1 cellular context compared by ENCODE assay signal in the genomic region with DNA sequence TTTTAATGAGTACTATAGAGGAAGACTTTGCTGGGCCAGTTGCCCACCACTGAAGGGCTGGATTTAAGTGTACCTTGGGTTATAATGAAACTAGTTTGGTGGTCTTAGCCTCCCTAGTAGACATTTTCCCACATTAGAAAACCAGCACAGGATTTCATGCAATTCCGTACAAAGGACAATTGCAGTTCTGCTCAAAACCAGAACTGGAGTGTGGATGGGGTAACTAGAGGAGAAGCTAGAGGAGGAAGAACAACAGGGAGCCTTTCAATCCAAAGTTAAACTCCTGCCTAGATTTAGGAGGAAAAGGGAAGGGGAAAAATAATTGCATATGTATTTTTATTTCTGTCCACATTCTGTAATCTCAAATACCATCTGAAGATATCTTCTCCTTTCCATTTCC.
TF ChIP-seq lines count a peak whose summit lies in the region.

No MANE protein-coding gene starts in this region.

TF ChIP-seq in K562, 482 proteins besides CTCF, POLR2A, EP300 and RAD21 (continued from another document):
- TF ChIP-seq, protein P1, sequence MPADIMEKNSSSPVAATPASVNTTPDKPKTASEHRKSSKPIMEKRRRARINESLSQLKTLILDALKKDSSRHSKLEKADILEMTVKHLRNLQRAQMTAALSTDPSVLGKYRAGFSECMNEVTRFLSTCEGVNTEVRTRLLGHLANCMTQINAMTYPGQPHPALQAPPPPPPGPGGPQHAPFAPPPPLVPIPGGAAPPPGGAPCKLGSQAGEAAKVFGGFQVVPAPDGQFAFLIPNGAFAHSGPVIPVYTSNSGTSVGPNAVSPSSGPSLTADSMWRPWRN (IDR thresholded peaks at IDR 0.05; ENCODE audit: low read depth), result no peak
- TF ChIP-seq, protein P2, sequence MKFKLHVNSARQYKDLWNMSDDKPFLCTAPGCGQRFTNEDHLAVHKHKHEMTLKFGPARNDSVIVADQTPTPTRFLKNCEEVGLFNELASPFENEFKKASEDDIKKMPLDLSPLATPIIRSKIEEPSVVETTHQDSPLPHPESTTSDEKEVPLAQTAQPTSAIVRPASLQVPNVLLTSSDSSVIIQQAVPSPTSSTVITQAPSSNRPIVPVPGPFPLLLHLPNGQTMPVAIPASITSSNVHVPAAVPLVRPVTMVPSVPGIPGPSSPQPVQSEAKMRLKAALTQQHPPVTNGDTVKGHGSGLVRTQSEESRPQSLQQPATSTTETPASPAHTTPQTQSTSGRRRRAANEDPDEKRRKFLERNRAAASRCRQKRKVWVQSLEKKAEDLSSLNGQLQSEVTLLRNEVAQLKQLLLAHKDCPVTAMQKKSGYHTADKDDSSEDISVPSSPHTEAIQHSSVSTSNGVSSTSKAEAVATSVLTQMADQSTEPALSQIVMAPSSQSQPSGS (CRISPR knock-in tag; IDR thresholded peaks at IDR 0.05), result no peak
- no peak for TF ChIP-seq SPI1 (IDR thresholded peaks at IDR 0.05; ENCODE audit: borderline replicate concordance, low read depth, low read length)
- peak; percentile 93 for TF ChIP-seq NEUROD1 (IDR thresholded peaks at IDR 0.05; ENCODE audit: borderline replicate concordance, low read depth, low read length, partially characterized antibody)
- no peak for TF ChIP-seq ZNF76 (CRISPR knock-in tag; IDR thresholded peaks at IDR 0.05; ENCODE audit: borderline replicate concordance)
- no peak for TF ChIP-seq ZNF644 (tag; IDR thresholded peaks at IDR 0.05; ENCODE audit: low read depth)
- TF ChIP-seq GABPB1 (CRISPR knock-in tag; IDR thresholded peaks at IDR 0.05), result no peak
- no peak for TF ChIP-seq ZFX (CRISPR knock-in tag; IDR thresholded peaks at IDR 0.05)
- TF ChIP-seq SOX6 (IDR thresholded peaks at IDR 0.05), result no peak
- TF ChIP-seq ZNF696 (CRISPR knock-in tag; conservative IDR thresholded peaks at IDR 0.05), result no peak
- no peak for TF ChIP-seq ARHGAP35 (IDR thresholded peaks at IDR 0.05; ENCODE audit: partially characterized antibody)
- no peak for TF ChIP-seq ZNF23 (CRISPR knock-in tag; IDR thresholded peaks at IDR 0.05)
- no peak for TF ChIP-seq SRSF9 (IDR thresholded peaks at IDR 0.05; ENCODE audit: borderline replicate concordance, low read depth, low read length)
- TF ChIP-seq XRCC5 (IDR thresholded peaks at IDR 0.05; ENCODE audit: low read depth, low read length), result no peak
- TF ChIP-seq, protein P3, sequence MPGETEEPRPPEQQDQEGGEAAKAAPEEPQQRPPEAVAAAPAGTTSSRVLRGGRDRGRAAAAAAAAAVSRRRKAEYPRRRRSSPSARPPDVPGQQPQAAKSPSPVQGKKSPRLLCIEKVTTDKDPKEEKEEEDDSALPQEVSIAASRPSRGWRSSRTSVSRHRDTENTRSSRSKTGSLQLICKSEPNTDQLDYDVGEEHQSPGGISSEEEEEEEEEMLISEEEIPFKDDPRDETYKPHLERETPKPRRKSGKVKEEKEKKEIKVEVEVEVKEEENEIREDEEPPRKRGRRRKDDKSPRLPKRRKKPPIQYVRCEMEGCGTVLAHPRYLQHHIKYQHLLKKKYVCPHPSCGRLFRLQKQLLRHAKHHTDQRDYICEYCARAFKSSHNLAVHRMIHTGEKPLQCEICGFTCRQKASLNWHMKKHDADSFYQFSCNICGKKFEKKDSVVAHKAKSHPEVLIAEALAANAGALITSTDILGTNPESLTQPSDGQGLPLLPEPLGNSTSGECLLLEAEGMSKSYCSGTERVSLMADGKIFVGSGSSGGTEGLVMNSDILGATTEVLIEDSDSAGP (CRISPR knock-in tag; IDR thresholded peaks at IDR 0.05), result no peak
- TF ChIP-seq, protein P4, sequence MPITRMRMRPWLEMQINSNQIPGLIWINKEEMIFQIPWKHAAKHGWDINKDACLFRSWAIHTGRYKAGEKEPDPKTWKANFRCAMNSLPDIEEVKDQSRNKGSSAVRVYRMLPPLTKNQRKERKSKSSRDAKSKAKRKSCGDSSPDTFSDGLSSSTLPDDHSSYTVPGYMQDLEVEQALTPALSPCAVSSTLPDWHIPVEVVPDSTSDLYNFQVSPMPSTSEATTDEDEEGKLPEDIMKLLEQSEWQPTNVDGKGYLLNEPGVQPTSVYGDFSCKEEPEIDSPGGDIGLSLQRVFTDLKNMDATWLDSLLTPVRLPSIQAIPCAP (CRISPR knock-in tag; IDR thresholded peaks at IDR 0.05; ENCODE audit: borderline replicate concordance), result no peak
- TF ChIP-seq ELF1 (tag; IDR thresholded peaks at IDR 0.05), result peak; percentile 37; the same call in 1 of the 2 replicates
- no peak for TF ChIP-seq POLR2AphosphoS2 (IDR thresholded peaks at IDR 0.05; ENCODE audit: low read length)
- no peak for TF ChIP-seq MYBL2 (IDR thresholded peaks at IDR 0.05; ENCODE audit: low read depth)
- TF ChIP-seq MYBL2 (CRISPR knock-in tag; IDR thresholded peaks at IDR 0.05; ENCODE audit: borderline replicate concordance), result no peak
- no peak for TF ChIP-seq ZNF830 (CRISPR knock-in tag; IDR thresholded peaks at IDR 0.05)
- TF ChIP-seq, protein P5, sequence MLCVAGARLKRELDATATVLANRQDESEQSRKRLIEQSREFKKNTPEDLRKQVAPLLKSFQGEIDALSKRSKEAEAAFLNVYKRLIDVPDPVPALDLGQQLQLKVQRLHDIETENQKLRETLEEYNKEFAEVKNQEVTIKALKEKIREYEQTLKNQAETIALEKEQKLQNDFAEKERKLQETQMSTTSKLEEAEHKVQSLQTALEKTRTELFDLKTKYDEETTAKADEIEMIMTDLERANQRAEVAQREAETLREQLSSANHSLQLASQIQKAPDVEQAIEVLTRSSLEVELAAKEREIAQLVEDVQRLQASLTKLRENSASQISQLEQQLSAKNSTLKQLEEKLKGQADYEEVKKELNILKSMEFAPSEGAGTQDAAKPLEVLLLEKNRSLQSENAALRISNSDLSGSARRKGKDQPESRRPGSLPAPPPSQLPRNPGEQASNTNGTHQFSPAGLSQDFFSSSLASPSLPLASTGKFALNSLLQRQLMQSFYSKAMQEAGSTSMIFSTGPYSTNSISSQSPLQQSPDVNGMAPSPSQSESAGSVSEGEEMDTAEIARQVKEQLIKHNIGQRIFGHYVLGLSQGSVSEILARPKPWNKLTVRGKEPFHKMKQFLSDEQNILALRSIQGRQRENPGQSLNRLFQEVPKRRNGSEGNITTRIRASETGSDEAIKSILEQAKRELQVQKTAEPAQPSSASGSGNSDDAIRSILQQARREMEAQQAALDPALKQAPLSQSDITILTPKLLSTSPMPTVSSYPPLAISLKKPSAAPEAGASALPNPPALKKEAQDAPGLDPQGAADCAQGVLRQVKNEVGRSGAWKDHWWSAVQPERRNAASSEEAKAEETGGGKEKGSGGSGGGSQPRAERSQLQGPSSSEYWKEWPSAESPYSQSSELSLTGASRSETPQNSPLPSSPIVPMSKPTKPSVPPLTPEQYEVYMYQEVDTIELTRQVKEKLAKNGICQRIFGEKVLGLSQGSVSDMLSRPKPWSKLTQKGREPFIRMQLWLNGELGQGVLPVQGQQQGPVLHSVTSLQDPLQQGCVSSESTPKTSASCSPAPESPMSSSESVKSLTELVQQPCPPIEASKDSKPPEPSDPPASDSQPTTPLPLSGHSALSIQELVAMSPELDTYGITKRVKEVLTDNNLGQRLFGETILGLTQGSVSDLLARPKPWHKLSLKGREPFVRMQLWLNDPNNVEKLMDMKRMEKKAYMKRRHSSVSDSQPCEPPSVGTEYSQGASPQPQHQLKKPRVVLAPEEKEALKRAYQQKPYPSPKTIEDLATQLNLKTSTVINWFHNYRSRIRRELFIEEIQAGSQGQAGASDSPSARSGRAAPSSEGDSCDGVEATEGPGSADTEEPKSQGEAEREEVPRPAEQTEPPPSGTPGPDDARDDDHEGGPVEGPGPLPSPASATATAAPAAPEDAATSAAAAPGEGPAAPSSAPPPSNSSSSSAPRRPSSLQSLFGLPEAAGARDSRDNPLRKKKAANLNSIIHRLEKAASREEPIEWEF (CRISPR knock-in tag; IDR thresholded peaks at IDR 0.05), result no peak
- TF ChIP-seq, protein P6, sequence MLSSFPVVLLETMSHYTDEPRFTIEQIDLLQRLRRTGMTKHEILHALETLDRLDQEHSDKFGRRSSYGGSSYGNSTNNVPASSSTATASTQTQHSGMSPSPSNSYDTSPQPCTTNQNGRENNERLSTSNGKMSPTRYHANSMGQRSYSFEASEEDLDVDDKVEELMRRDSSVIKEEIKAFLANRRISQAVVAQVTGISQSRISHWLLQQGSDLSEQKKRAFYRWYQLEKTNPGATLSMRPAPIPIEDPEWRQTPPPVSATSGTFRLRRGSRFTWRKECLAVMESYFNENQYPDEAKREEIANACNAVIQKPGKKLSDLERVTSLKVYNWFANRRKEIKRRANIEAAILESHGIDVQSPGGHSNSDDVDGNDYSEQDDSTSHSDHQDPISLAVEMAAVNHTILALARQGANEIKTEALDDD (IDR thresholded peaks at IDR 0.05), result peak; percentile 55; the same call in 1 of the 2 replicates
- TF ChIP-seq GATA2 (CRISPR knock-in tag; IDR thresholded peaks at IDR 0.05), result no peak
- TF ChIP-seq GATAD2B (IDR thresholded peaks at IDR 0.05; ENCODE audit: borderline replicate concordance), result no peak
- TF ChIP-seq, protein P7, sequence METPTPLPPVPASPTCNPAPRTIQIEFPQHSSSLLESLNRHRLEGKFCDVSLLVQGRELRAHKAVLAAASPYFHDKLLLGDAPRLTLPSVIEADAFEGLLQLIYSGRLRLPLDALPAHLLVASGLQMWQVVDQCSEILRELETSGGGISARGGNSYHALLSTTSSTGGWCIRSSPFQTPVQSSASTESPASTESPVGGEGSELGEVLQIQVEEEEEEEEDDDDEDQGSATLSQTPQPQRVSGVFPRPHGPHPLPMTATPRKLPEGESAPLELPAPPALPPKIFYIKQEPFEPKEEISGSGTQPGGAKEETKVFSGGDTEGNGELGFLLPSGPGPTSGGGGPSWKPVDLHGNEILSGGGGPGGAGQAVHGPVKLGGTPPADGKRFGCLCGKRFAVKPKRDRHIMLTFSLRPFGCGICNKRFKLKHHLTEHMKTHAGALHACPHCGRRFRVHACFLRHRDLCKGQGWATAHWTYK (CRISPR knock-in tag; IDR thresholded peaks at IDR 0.05), result no peak
- TF ChIP-seq CBX1 (IDR thresholded peaks at IDR 0.05; ENCODE audit: low read depth), result no peak
- TF ChIP-seq, protein P8, sequence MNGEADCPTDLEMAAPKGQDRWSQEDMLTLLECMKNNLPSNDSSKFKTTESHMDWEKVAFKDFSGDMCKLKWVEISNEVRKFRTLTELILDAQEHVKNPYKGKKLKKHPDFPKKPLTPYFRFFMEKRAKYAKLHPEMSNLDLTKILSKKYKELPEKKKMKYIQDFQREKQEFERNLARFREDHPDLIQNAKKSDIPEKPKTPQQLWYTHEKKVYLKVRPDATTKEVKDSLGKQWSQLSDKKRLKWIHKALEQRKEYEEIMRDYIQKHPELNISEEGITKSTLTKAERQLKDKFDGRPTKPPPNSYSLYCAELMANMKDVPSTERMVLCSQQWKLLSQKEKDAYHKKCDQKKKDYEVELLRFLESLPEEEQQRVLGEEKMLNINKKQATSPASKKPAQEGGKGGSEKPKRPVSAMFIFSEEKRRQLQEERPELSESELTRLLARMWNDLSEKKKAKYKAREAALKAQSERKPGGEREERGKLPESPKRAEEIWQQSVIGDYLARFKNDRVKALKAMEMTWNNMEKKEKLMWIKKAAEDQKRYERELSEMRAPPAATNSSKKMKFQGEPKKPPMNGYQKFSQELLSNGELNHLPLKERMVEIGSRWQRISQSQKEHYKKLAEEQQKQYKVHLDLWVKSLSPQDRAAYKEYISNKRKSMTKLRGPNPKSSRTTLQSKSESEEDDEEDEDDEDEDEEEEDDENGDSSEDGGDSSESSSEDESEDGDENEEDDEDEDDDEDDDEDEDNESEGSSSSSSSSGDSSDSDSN (IDR thresholded peaks at IDR 0.05; ENCODE audit: borderline replicate concordance in 1 of 2, low read depth in 2 of 2, low read length in 2 of 2), result no peak
